In genomic region chr4:39464886-39465501, GRCh38 we compare ENCODE assay signal across 10 cellular contexts.
DNase-seq lines count a peak whose midpoint lies in the region; ATAC-seq and TF ChIP-seq lines count a peak whose summit lies in the region.
"Had no signal": no experiment of that assay in that cellular context is flagged by ENCODE, and none has a peak within 500 bp of the region (broad histone marks: within the 10 kb centered on the region; RNA-seq: fewer than 3 reads in every experiment).

No MANE protein-coding gene starts in this region.

- H3K27ac ChIP-seq in brain microvascular endothelial cell (peak overlapping the region; percentile 61), rectal smooth muscle tissue (ENCODE audit: low read depth, low read length) (peak overlapping the region; percentile 9)

- H3K4me1 ChIP-seq in rectal smooth muscle tissue (ENCODE audit: control insufficient read depth, insufficient read depth, low read length): no peaks in the 10 kb centered on the region

- H3K4me3 ChIP-seq in brain microvascular endothelial cell (ENCODE audit: low read depth, low read length) (no peak overlapping the region), rectal smooth muscle tissue (ENCODE audit: low read length) (no peak overlapping the region)
- H3K4me3 ChIP-seq: BLaER1 treated with 17β-estradiol and CSF1 and Interleukin-3, amounts not matched to agents 10 nM and 100 nM had no signal

- TF ChIP-seq CTCF in brain microvascular endothelial cell (IDR thresholded peaks at IDR 0.05; ENCODE audit: low read depth, low read length, missing control alignments): peak; percentile 36

- H3K36me3 ChIP-seq in brain microvascular endothelial cell (replicated peaks) (no peaks in the 10 kb centered on the region), rectal smooth muscle tissue (ENCODE audit: control insufficient read depth, insufficient read depth, low read length) (peaks cover 5% of the 10 kb centered on the region)

- DNase-seq in NCI-H510A (lab: John Stamatoyannopoulos, UW) (peak; percentile 2), NCI-H510A treated with DMSO at 0.1 percent for 48 hours (lab: John Stamatoyannopoulos, UW) (no peak), NCI-H2227 treated with DMSO at 0.1 percent for 48 hours (lab: John Stamatoyannopoulos, UW) (peak; percentile 51), brain microvascular endothelial cell (peak; percentile 84), NCI-H2029 treated with DMSO at 0.1 percent for 48 hours (lab: John Stamatoyannopoulos, UW) (no peak)
- no peak for DNase-seq in effector CD8-positive, alpha-beta T cell (lab: John Stamatoyannopoulos, UW)
- DNase-seq: NCI-H774 had no signal

- in situ Hi-C loops in brain microvascular endothelial cell (cut with HindIII; ENCODE audit: low pct_ligation_motif_present, low sequenced_read_pairs): no loop called here

- H3K9ac ChIP-seq in rectal smooth muscle tissue (ENCODE audit: low read length): no peak overlapping the region

- ATAC-seq in GM21526 (IDR thresholded peaks at IDR 0.05; ENCODE audit: low FRiP score, unreplicated experiment): no peak

- H3K27me3 ChIP-seq in brain microvascular endothelial cell (replicated peaks) (no peaks in the 10 kb centered on the region), rectal smooth muscle tissue (ENCODE audit: control insufficient read depth, insufficient read depth, low read length) (no peaks in the 10 kb centered on the region)
- H3K27me3 ChIP-seq: BLaER1 treated with 17β-estradiol and CSF1 and Interleukin-3, amounts not matched to agents 10 nM and 100 nM had no signal

Comparison
In these comparisons a context has a peak if more than half of its experiments do, and no peak if none do; other contexts are left out.
1. DNase-seq: peak in NCI-H510A (single experiment), NCI-H2227 treated with DMSO at 0.1 percent for 48 hours (single experiment) and brain microvascular endothelial cell (single experiment); none in NCI-H510A treated with DMSO at 0.1 percent for 48 hours (single experiment), effector CD8-positive, alpha-beta T cell (single experiment) and NCI-H2029 treated with DMSO at 0.1 percent for 48 hours (single experiment).